Comparison of ENCODE assay signal across 1 cellular context in genomic region chr11:35162795-35163194, GRCh38.
TF ChIP-seq lines count a peak whose summit lies in the region.

No MANE protein-coding gene starts in this region.

TF ChIP-seq in GM23338, 12 proteins besides CTCF, POLR2A, EP300 and RAD21 (continued from another document):
- TF ChIP-seq ZNF462 (CRISPR knock-in tag; IDR thresholded peaks at IDR 0.05) (no peak), POLR2AphosphoS5 (IDR thresholded peaks at IDR 0.05; ENCODE audit: low read depth) (no peak), JUNB (IDR thresholded peaks at IDR 0.05; ENCODE audit: unreplicated experiment) (no peak), EZH2 (IDR thresholded peaks at IDR 0.05; ENCODE audit: low read depth, unreplicated experiment) (no peak), REST (IDR thresholded peaks at IDR 0.05; ENCODE audit: unreplicated experiment) (no peak), CREB1 (CRISPR knock-in tag; IDR thresholded peaks at IDR 0.05; ENCODE audit: low read depth) (no peak)
